11 cellular contexts compared by ENCODE assay signal in the genomic region with DNA sequence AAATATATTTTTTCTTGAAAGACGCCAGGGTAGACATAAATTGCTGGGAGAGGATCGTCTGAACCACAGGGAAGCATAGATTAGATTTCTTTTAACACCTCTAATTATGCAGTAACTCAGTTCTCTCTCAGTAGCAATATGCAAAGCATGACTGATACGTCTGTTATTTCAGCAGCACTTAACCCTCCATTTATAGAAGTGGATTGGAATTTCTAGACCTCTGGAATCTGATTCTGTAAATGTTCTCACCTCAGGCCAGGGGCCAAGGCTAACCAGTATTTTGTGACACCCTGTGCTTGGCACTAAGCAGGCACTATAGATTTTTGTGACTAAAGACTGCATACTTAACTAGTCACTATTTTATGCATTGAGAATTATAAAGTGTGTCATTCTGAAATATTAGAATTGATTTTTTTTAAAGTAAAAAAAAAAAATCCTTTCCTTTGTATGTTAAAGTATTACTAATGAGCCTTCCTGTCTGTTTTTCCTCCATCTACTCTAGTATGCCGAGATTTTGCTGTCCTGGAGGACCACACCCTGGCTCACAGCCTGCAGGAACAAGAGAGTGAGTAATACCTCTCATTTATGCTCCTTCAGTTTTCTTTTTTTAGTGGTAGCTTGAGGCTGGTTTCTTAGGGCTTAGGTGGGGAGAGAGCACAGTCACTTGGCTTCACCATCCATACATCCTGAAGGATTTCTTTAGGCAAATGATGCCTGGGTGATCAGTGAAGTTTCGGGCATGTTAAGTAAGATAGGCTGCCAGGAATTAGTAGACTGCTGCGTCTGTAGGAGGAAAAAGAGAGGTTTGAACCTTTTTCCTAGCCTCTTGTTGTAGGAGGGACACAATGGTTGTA. TPM values are rescaled to one million over a fixed set of nuclear protein-coding genes. Genes with fewer than 3 reads are reported as not detected.
A peak's percentile ranks its signal among the peaks of the same experiment; 100 is the strongest.
DNase-seq lines count a peak whose midpoint lies in the region; ATAC-seq, FAIRE-seq and TF ChIP-seq lines count a peak whose summit lies in the region.
"Had no signal": no experiment of that assay in that cellular context is flagged by ENCODE, and none has a peak within 500 bp of the region (broad histone marks: within the 10 kb centered on the region; RNA-seq: fewer than 3 reads in every experiment).

No MANE protein-coding gene starts in this region.

- intact Hi-C loops in left ventricle myocardium inferior (cut with micrococcal nuclease) = no loop called here

- CTCF ChIA-PET in WTC11 (lab: Charles Lee) = no interaction called here

- peaks cover 31% of the 10 kb centered on the region for H3F3A ChIP-seq in GM23248 (ENCODE audit: insufficient read depth)

- no peaks in the 10 kb centered on the region for H3K9me3 Mint-ChIP-seq in WTC11
- H3K9me3 Mint-ChIP-seq: activated CD8-positive, alpha-beta T cell treated with anti-CD3 and anti-CD28 coated beads for 36 hours had no signal

- H3K27ac Mint-ChIP-seq in WTC11 = peak overlapping the region; percentile 86
- H3K27ac Mint-ChIP-seq: activated CD8-positive, alpha-beta T cell treated with anti-CD3 and anti-CD28 coated beads for 36 hours had no signal

- no peak for TF ChIP-seq CTCF in WTC11 (IDR thresholded peaks at IDR 0.05)
- no peak for TF ChIP-seq CTCF in left ventricle myocardium inferior (IDR thresholded peaks at IDR 0.05; ENCODE audit: borderline replicate concordance)

- no peaks in the 10 kb centered on the region for H4K20me1 ChIP-seq in GM23248 (ENCODE audit: insufficient read depth)

- peaks cover 20% of the 10 kb centered on the region for H3K36me3 Mint-ChIP-seq in WTC11

- 19 to 26% methylated on average over 6 of the region's 6 CpGs for WGBS in GM23248 (ENCODE audit: low coverage in 1 of 2, low lambda C conversion rate in 2 of 2, missing lambda C conversion rate in 2 of 2), 2 experiments

- peaks cover 93% of the 10 kb centered on the region for H3K79me2 ChIP-seq in GM23248 (ENCODE audit: insufficient read depth)

- POLR2A ChIA-PET in WTC11 (lab: Charles Lee) = interaction anchor here (0.7 kb wide), 1 partner anchor 14 kb away, joined by 3 read pairs; no protein-coding TSS in a partner anchor

- H3K27me3 ChIP-seq in GM23248 (replicated peaks; ENCODE audit: insufficient read depth) (no peaks in the 10 kb centered on the region), left ventricle myocardium inferior (ENCODE audit: low read depth) (no peaks in the 10 kb centered on the region), skeletal muscle satellite cell (ENCODE audit: control insufficient read depth, insufficient read depth, low read length) (no peaks in the 10 kb centered on the region)

- peaks cover 34% of the 10 kb centered on the region for H3K36me3 ChIP-seq in GM23248 (ENCODE audit: low read depth)
- H3K36me3 ChIP-seq in left ventricle myocardium inferior = peaks cover 34% of the 10 kb centered on the region
- peaks cover 41% of the 10 kb centered on the region for H3K36me3 ChIP-seq in skeletal muscle satellite cell (ENCODE audit: insufficient read depth, low read length)
- H3K36me3 ChIP-seq: prostate gland had no signal

- H3K4me1 ChIP-seq in GM23248 (ENCODE audit: insufficient read depth) (peaks cover 23% of the 10 kb centered on the region), left ventricle myocardium inferior (peaks cover 85% of the 10 kb centered on the region), skeletal muscle satellite cell (ENCODE audit: control insufficient read depth, insufficient read depth, low read length) (peaks cover 40% of the 10 kb centered on the region)
- H3K4me1 ChIP-seq: prostate gland had no signal

- H3K27ac ChIP-seq in GM23248 (peak overlapping the region; percentile 83), left ventricle myocardium inferior (replicated peaks) (peak overlapping the region; percentile 71)
- H3K27ac ChIP-seq: prostate gland had no signal

- DNase-seq in GM23248 (peak; percentile 92), WTC11 (ENCODE audit: low spot score) (no peak), left ventricle myocardium inferior (peak; percentile 33), HTR-8/SVneo (ENCODE audit: insufficient read length, low spot score) (no peak), NCI-H187 treated with DMSO at 0.1 percent for 48 hours (lab: John Stamatoyannopoulos, UW) (no peak)
- no peak for DNase-seq in activated naive CD4-positive, alpha-beta T cell (lab: John Stamatoyannopoulos, UW)
- DNase-seq: activated CD8-positive, alpha-beta T cell treated with anti-CD3 and anti-CD28 coated beads for 36 hours; NCI-H2081 treated with DMSO at 0.1 percent for 48 hours had no signal

- H3K4me1 Mint-ChIP-seq in WTC11 = peaks cover 60% of the 10 kb centered on the region

- H3K4me3 ChIP-seq in GM23248 = peak overlapping the region; percentile 51
- peak overlapping the region; percentile 45 for H3K4me3 ChIP-seq in left ventricle myocardium inferior
- no peak overlapping the region for H3K4me3 ChIP-seq in skeletal muscle satellite cell (ENCODE audit: low read length)
- H3K4me3 ChIP-seq: prostate gland had no signal

- no peak for FAIRE-seq in HTR-8/SVneo (lab: Jason Lieb, UNC)

- peak overlapping the region; percentile 84 for H3K4me2 ChIP-seq in GM23248 (ENCODE audit: unreplicated experiment)
- H3K4me2 ChIP-seq in skeletal muscle satellite cell (ENCODE audit: low read length) = peak overlapping the region; percentile 49

- H3K4me3 Mint-ChIP-seq in WTC11 = no peak overlapping the region
- H3K4me3 Mint-ChIP-seq: activated CD8-positive, alpha-beta T cell treated with anti-CD3 and anti-CD28 coated beads for 36 hours had no signal

- H3K9ac ChIP-seq in GM23248 (peak overlapping the region; percentile 60), skeletal muscle satellite cell (ENCODE audit: low read depth, low read length) (peak overlapping the region; percentile 48)

- H3K27me3 Mint-ChIP-seq in WTC11 (ENCODE audit: low read depth) = no peaks in the 10 kb centered on the region
- H3K27me3 Mint-ChIP-seq: activated CD8-positive, alpha-beta T cell treated with anti-CD3 and anti-CD28 coated beads for 36 hours had no signal

- ATAC-seq in WTC11 (peak; percentile 41), HG03196 (IDR thresholded peaks at IDR 0.05; ENCODE audit: unreplicated experiment) (no peak)
- ATAC-seq: activated CD8-positive, alpha-beta T cell treated with anti-CD3 and anti-CD28 coated beads for 36 hours had no signal

- H2AFZ ChIP-seq in GM23248 = 0 out of 2 replicates have a peak overlapping the region, but pooled peaks have one; percentile 19

- H3K9me2 ChIP-seq in GM23248 (ENCODE audit: insufficient read depth) = no peaks in the 10 kb centered on the region

- no peaks in the 10 kb centered on the region for H3K9me3 ChIP-seq in GM23248 (ENCODE audit: low read depth)
- no peaks in the 10 kb centered on the region for H3K9me3 ChIP-seq in left ventricle myocardium inferior (replicated peaks)
- no peaks in the 10 kb centered on the region for H3K9me3 ChIP-seq in skeletal muscle satellite cell (replicated peaks; ENCODE audit: low read length)
- H3K9me3 ChIP-seq: prostate gland had no signal

- in situ Hi-C loops in GM23248 (cut with MboI) = no loop called here

TF ChIP-seq in WTC11, 78 proteins besides CTCF, POLR2A, EP300 and RAD21 (continues in another document):
- TF ChIP-seq PRRX2 (CRISPR knock-in tag; IDR thresholded peaks at IDR 0.05) = no peak
- TF ChIP-seq, protein P1, sequence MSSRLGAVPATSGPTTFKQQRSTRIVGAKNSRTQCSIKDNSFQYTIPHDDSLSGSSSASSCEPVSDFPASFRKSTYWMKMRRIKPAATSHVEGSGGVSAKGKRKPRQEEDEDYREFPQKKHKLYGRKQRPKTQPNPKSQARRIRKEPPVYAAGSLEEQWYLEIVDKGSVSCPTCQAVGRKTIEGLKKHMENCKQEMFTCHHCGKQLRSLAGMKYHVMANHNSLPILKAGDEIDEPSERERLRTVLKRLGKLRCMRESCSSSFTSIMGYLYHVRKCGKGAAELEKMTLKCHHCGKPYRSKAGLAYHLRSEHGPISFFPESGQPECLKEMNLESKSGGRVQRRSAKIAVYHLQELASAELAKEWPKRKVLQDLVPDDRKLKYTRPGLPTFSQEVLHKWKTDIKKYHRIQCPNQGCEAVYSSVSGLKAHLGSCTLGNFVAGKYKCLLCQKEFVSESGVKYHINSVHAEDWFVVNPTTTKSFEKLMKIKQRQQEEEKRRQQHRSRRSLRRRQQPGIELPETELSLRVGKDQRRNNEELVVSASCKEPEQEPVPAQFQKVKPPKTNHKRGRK (CRISPR knock-in tag; IDR thresholded peaks at IDR 0.05; ENCODE audit: borderline replicate concordance) = no peak
- no peak for TF ChIP-seq CBFB (CRISPR knock-in tag; IDR thresholded peaks at IDR 0.05; ENCODE audit: low read depth)
- TF ChIP-seq, protein P2, sequence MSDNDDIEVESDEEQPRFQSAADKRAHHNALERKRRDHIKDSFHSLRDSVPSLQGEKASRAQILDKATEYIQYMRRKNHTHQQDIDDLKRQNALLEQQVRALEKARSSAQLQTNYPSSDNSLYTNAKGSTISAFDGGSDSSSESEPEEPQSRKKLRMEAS (CRISPR knock-in tag; IDR thresholded peaks at IDR 0.05) = no peak
- TF ChIP-seq, protein P3, sequence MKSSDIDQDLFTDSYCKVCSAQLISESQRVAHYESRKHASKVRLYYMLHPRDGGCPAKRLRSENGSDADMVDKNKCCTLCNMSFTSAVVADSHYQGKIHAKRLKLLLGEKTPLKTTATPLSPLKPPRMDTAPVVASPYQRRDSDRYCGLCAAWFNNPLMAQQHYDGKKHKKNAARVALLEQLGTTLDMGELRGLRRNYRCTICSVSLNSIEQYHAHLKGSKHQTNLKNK (CRISPR knock-in tag; IDR thresholded peaks at IDR 0.05) = no peak
- TF ChIP-seq RORB (CRISPR knock-in tag; IDR thresholded peaks at IDR 0.05) = no peak
- no peak for TF ChIP-seq SMAD3 (CRISPR knock-in tag; IDR thresholded peaks at IDR 0.05; ENCODE audit: borderline replicate concordance)
- no peak for TF ChIP-seq ZNF423 (CRISPR knock-in tag; IDR thresholded peaks at IDR 0.05)
- TF ChIP-seq CREB1 (CRISPR knock-in tag; IDR thresholded peaks at IDR 0.05) = no peak

RNA-seq across cellular contexts. Expression of a gene that starts 26.5 kb away (rescaled TPM):
- total RNA-seq in GM23248 (2014; rRNA removed; shearing (Covaris generic)) = under 0.01 and 0.22 TPM in 2 replicates
- 0.23 and 0.61 TPM in 2 replicates for polyA plus RNA-seq in GM23248 (2016; fragmentation: Nextera tagmentation; extraction: Ambion mirVana)
- 0.55 to 0.57 TPM in 2 of 3 replicates, not detected in the other for total RNA-seq in WTC11 (2021)
- 0.47 TPM for total RNA-seq in left ventricle myocardium inferior
- 0.22 and 0.25 TPM in 2 replicates for total RNA-seq in skeletal muscle satellite cell (2012; rRNA removed)
- total RNA-seq: activated CD8-positive, alpha-beta T cell treated with anti-CD3 and anti-CD28 coated beads for 36 hours had no signal

RNA-seq across cellular contexts. Expression of a gene that starts 27.6 kb away (rescaled TPM):
- total RNA-seq in GM23248 (2014; rRNA removed; shearing (Covaris generic)) = 68.6 and 80.7 TPM in 2 replicates
- 61.8 and 63.0 TPM in 2 replicates for polyA plus RNA-seq in GM23248 (2016; fragmentation: Nextera tagmentation; extraction: Ambion mirVana)
- 31.6 to 35.4 TPM (median 33.1 TPM) in 3 replicates for total RNA-seq in WTC11 (2021)
- 52.1 TPM for total RNA-seq in left ventricle myocardium inferior
- 62.0 and 63.9 TPM in 2 replicates for total RNA-seq in skeletal muscle satellite cell (2012; rRNA removed)

Comparison
In these comparisons a context has a peak if more than half of its experiments do, and no peak if none do; other contexts are left out.
1. DNase-seq: peak in GM23248 (single experiment) and left ventricle myocardium inferior (single experiment); none in WTC11 (single experiment), activated naive CD4-positive, alpha-beta T cell (0 of 4), HTR-8/SVneo (single experiment) and NCI-H187 treated with DMSO at 0.1 percent for 48 hours (single experiment).